Comparison of ENCODE assay signal across 11 cellular contexts in genomic region chr9:129455151-129455995, GRCh38.
A peak's percentile ranks its signal among the peaks of the same experiment; 100 is the strongest.
DNase-seq lines count a peak whose midpoint lies in the region; ATAC-seq and TF ChIP-seq lines count a peak whose summit lies in the region.
"Had no signal": no experiment of that assay in that cellular context is flagged by ENCODE, and none has a peak within 500 bp of the region (broad histone marks: within the 10 kb centered on the region; RNA-seq: fewer than 3 reads in every experiment).

No MANE protein-coding gene starts in this region.

- no peak overlapping the region for H2BK15ac ChIP-seq in mesenchymal stem cell (ENCODE audit: low read depth, poor library complexity, severe bottlenecking)

- 45% methylated on average over 18 of the region's 20 CpGs for WGBS in mesenchymal stem cell

- peak overlapping the region; percentile 22 to 66 for H3K18ac ChIP-seq in mesenchymal stem cell (ENCODE audit: low read depth in 1 of 2, low read length in 2 of 2)

- no TSS peak for BruUV-seq in A673 (replicated peaks; lab: Mats Ljungman, UMichigan)

- H3K4me3 ChIP-seq in A673 (ENCODE audit: low read depth, low read length, poor library complexity, severe bottlenecking): no peak overlapping the region
- H3K4me3 ChIP-seq in CD8-positive, alpha-beta memory T cell (ENCODE audit: low read length): no peak overlapping the region
- no peak overlapping the region for H3K4me3 ChIP-seq in mesenchymal stem cell (ENCODE audit: insufficient read depth in 1 of 2, low read depth in 1 of 2, low read length in 2 of 2)

- no peak overlapping the region for H3K23ac ChIP-seq in mesenchymal stem cell (ENCODE audit: low read length in 2 of 2)

- TF ChIP-seq CTCF in A673 (conservative IDR thresholded peaks at IDR 0.05; ENCODE audit: low read depth, low read length): no peak

- H3K9me3 Mint-ChIP-seq in CD8-positive, alpha-beta memory T cell: peaks cover 0 to 2% (median 0%) of the 10 kb centered on the region in 5 donors
- H3K9me3 Mint-ChIP-seq in T-cell: no peaks in the 10 kb centered on the region

- peak; percentile 71 for DNase-seq in A673 (ENCODE audit: low spot score)
- no peak for DNase-seq in CD8-positive, alpha-beta memory T cell
- no peak for DNase-seq in T-cell
- no peak for DNase-seq in mesenchymal stem cell
- DNase-seq in LoVo (ENCODE audit: low spot score): no peak
- no peak for DNase-seq in amygdala (lab: John Stamatoyannopoulos, UW)
- DNase-seq in NCI-H345 treated with DMSO at 0.1 percent for 48 hours (lab: John Stamatoyannopoulos, UW; ENCODE audit: unreplicated experiment): no peak
- DNase-seq: kidney glomerular epithelial cell; right cardiac atrium; stimulated activated naive CD4-positive, alpha-beta T cell had no signal

- H3K36me3 ChIP-seq in A673 (ENCODE audit: insufficient read depth, low read length, poor library complexity, severe bottlenecking): no peaks in the 10 kb centered on the region
- no peaks in the 10 kb centered on the region for H3K36me3 ChIP-seq in CD8-positive, alpha-beta memory T cell (ENCODE audit: insufficient read depth, low read length)
- H3K36me3 ChIP-seq in mesenchymal stem cell (ENCODE audit: control insufficient read depth in 1 of 2, insufficient read depth in 2 of 2, low read depth in 1 of 2, low read length in 2 of 2): no peaks in the 10 kb centered on the region

- peak overlapping the region; percentile 61 for H4K8ac ChIP-seq in mesenchymal stem cell (ENCODE audit: low read length)

- H3K27ac ChIP-seq in A673 (ENCODE audit: low read depth, low read length, poor library complexity, severe bottlenecking): no peak overlapping the region
- no peak overlapping the region for H3K27ac ChIP-seq in CD8-positive, alpha-beta memory T cell (ENCODE audit: low read depth, low read length)
- no peak overlapping the region for H3K27ac ChIP-seq in mesenchymal stem cell (ENCODE audit: low read length, poor library complexity, severe bottlenecking)

- peak overlapping the region; percentile 9 for H2BK5ac ChIP-seq in mesenchymal stem cell (ENCODE audit: low read depth, low read length, poor library complexity, severe bottlenecking)

- H3K9me3 ChIP-seq in A673 (ENCODE audit: low read depth, low read length, poor library complexity, severe bottlenecking) (no peaks in the 10 kb centered on the region), mesenchymal stem cell (ENCODE audit: control insufficient read depth, low read length) (no peaks in the 10 kb centered on the region)
- H3K9me3 ChIP-seq in CD8-positive, alpha-beta memory T cell (ENCODE audit: low read length): no peaks in the 10 kb centered on the region

- H3K27ac Mint-ChIP-seq in CD8-positive, alpha-beta memory T cell: peak overlapping the region; percentile 50 to 98 (median 66)
- peak overlapping the region; percentile 6 to 84 for H3K27ac Mint-ChIP-seq in T-cell

- no peaks in the 10 kb centered on the region for H3K79me1 ChIP-seq in mesenchymal stem cell (replicated peaks; ENCODE audit: low read length, poor library complexity, severe bottlenecking)

- peak overlapping the region; percentile 73 to 95 for H2BK12ac ChIP-seq in mesenchymal stem cell (ENCODE audit: low read length in 2 of 2)

- intact Hi-C loops in A673 (cut with micrococcal nuclease; ENCODE audit: unreplicated experiment): no loop called here

- no peaks in the 10 kb centered on the region for H3K27me3 ChIP-seq in A673 (replicated peaks; ENCODE audit: insufficient read depth, low read depth, low read length, poor library complexity)
- H3K27me3 ChIP-seq in CD8-positive, alpha-beta memory T cell (ENCODE audit: insufficient read depth, low read length, poor library complexity, severe bottlenecking): no peaks in the 10 kb centered on the region
- no peaks in the 10 kb centered on the region for H3K27me3 ChIP-seq in mesenchymal stem cell (ENCODE audit: control insufficient read depth in 1 of 2, insufficient read depth in 1 of 2, low read length in 2 of 2)

- H3K4me1 ChIP-seq in A673 (ENCODE audit: insufficient read depth, low read length, poor library complexity, severe bottlenecking) (peaks cover 33% of the 10 kb centered on the region), mesenchymal stem cell (ENCODE audit: control insufficient read depth, insufficient read depth, low read depth, low read length) (peaks cover 28% of the 10 kb centered on the region)
- peaks cover 42% of the 10 kb centered on the region for H3K4me1 ChIP-seq in CD8-positive, alpha-beta memory T cell (ENCODE audit: insufficient read depth, low read length)

- H3K9ac ChIP-seq in mesenchymal stem cell (ENCODE audit: low read length): no peak overlapping the region

- H2BK120ac ChIP-seq in mesenchymal stem cell (ENCODE audit: low read depth, low read length): peak overlapping the region; percentile 71

- peak overlapping the region; percentile 43 for H4K91ac ChIP-seq in mesenchymal stem cell (ENCODE audit: low read length)

- H3K36me3 Mint-ChIP-seq in CD8-positive, alpha-beta memory T cell: no peaks in the 10 kb centered on the region
- no peaks in the 10 kb centered on the region for H3K36me3 Mint-ChIP-seq in T-cell

- POLR2A ChIA-PET in A673 (lab: Charles Lee; ENCODE audit: low non-redundant PET): no interaction called here
- POLR2A ChIA-PET in CD8-positive, alpha-beta memory T cell (lab: Charles Lee): no interaction called here
- POLR2A ChIA-PET in T-cell (lab: Charles Lee): no interaction called here

- H2AFZ ChIP-seq in mesenchymal stem cell (ENCODE audit: low read depth, low read length): no peak overlapping the region

- peak overlapping the region in 1 of 2 experiments; percentile 61 for H3K14ac ChIP-seq in mesenchymal stem cell (ENCODE audit: low read length in 2 of 2)

- H3K4ac ChIP-seq in mesenchymal stem cell (ENCODE audit: low read depth in 1 of 2, low read length in 2 of 2): peak overlapping the region in 1 of 2 experiments; percentile 17

- H3K4me2 ChIP-seq in mesenchymal stem cell (ENCODE audit: low read length, poor library complexity, severe bottlenecking): no peak overlapping the region

- H3K4me1 Mint-ChIP-seq in CD8-positive, alpha-beta memory T cell: peaks cover 36 to 66% (median 48%) of the 10 kb centered on the region in 3 donors
- peaks cover 27 to 58% (median 43%) of the 10 kb centered on the region in 3 donors for H3K4me1 Mint-ChIP-seq in T-cell

- CTCF ChIA-PET in A673 (lab: Charles Lee): no interaction called here
- CTCF ChIA-PET in CD8-positive, alpha-beta memory T cell (lab: Charles Lee): no interaction called here
- CTCF ChIA-PET in T-cell (lab: Charles Lee): no interaction called here

- H3K4me3 Mint-ChIP-seq in CD8-positive, alpha-beta memory T cell: peak overlapping the region in 3 of 7 donors; percentile 20 to 32 (median 32)
- no peak overlapping the region for H3K4me3 Mint-ChIP-seq in T-cell

- H2AK5ac ChIP-seq in mesenchymal stem cell (ENCODE audit: low read length, severe bottlenecking): peak overlapping the region; percentile 2

- ATAC-seq in T-cell (replicated peaks in 1 of 4) (no peak), HG03039 (IDR thresholded peaks at IDR 0.05; ENCODE audit: unreplicated experiment) (no peak)
- ATAC-seq: right cardiac atrium had no signal

- no peaks in the 10 kb centered on the region for H3K27me3 Mint-ChIP-seq in CD8-positive, alpha-beta memory T cell
- peaks cover 0 to 2% of the 10 kb centered on the region in 2 donors for H3K27me3 Mint-ChIP-seq in T-cell
